In genomic region chr9:106218854-106219253, GRCh38 we compare ENCODE assay signal across 15 cellular contexts.
DNase-seq lines count a peak whose midpoint lies in the region; ATAC-seq and TF ChIP-seq lines count a peak whose summit lies in the region.
"Had no signal": no experiment of that assay in that cellular context is flagged by ENCODE, and none has a peak within 500 bp of the region (broad histone marks: within the 10 kb centered on the region; RNA-seq: fewer than 3 reads in every experiment).

No MANE protein-coding gene starts in this region.

- H3K4me2 ChIP-seq in KMS-11 = peak overlapping the region; percentile 27

- no peak overlapping the region for H2AFZ ChIP-seq in KMS-11 (ENCODE audit: low read depth)
- H2AFZ ChIP-seq: parathyroid adenoma had no signal

- no peak for DNase-seq in dorsolateral prefrontal cortex
- DNase-seq in uterus = no peak
- no peak for DNase-seq in hippocampal formation (lab: John Stamatoyannopoulos, UW)
- DNase-seq: activated CD4-positive, alpha-beta T cell treated with anti-CD3 and anti-CD28 coated beads for 4 hours; activated T-cell treated with anti-CD3 and anti-CD28 coated beads, Interleukin-2, amount 50 U/mL, for 48 hours; Caco-2; cerebellar nuclear complex; NCI-H774; testis had no signal

- no peaks in the 10 kb centered on the region for H3K79me2 ChIP-seq in KMS-11 (ENCODE audit: insufficient read depth, low read depth)
- H3K79me2 ChIP-seq: parathyroid adenoma had no signal

- H3K4me3 ChIP-seq in KMS-11 (IDR thresholded peaks at IDR 0.05; ENCODE audit: insufficient read depth, low read depth, low read length) = no peak overlapping the region
- no peak overlapping the region for H3K4me3 ChIP-seq in dorsolateral prefrontal cortex
- H3K4me3 ChIP-seq in uterus = no peak overlapping the region
- H3K4me3 ChIP-seq: testis had no signal

- intact Hi-C loops in dorsolateral prefrontal cortex (cut with DNase I) (no loop called here), uterus (cut with DNase I; ENCODE audit: low total_unique reads) (no loop called here)

- ATAC-seq in GM18511 (IDR thresholded peaks at IDR 0.05; ENCODE audit: unreplicated experiment) (peak; percentile 81), GM21390 (IDR thresholded peaks at IDR 0.05; ENCODE audit: unreplicated experiment) (peak; percentile 69), HG02981 (IDR thresholded peaks at IDR 0.05; ENCODE audit: unreplicated experiment) (peak; percentile 86), GM21528 (IDR thresholded peaks at IDR 0.05; ENCODE audit: low FRiP score, unreplicated experiment) (no peak)

- H3K36me3 ChIP-seq in KMS-11 (ENCODE audit: insufficient read depth) (no peaks in the 10 kb centered on the region), uterus (no peaks in the 10 kb centered on the region)

- no peaks in the 10 kb centered on the region for H4K20me1 ChIP-seq in KMS-11 (ENCODE audit: insufficient read depth)

- no peak overlapping the region for H3K9ac ChIP-seq in KMS-11
- H3K9ac ChIP-seq: parathyroid adenoma had no signal

- H3K27ac ChIP-seq in KMS-11 (peak overlapping the region; percentile 23; the same call in 1 of the 2 replicates), dorsolateral prefrontal cortex (no peak overlapping the region), uterus (no peak overlapping the region)
- H3K27ac ChIP-seq: parathyroid adenoma, testis had no signal

- H3K4me1 ChIP-seq in KMS-11 (ENCODE audit: low read depth, poor library complexity, severe bottlenecking) (peaks cover 21% of the 10 kb centered on the region), uterus (no peaks in the 10 kb centered on the region)
- H3K4me1 ChIP-seq: Caco-2, parathyroid adenoma, testis had no signal

- no peaks in the 10 kb centered on the region for H3K9me3 ChIP-seq in uterus
- H3K9me3 ChIP-seq: Caco-2, testis had no signal

- TF ChIP-seq CTCF in KMS-11 (conservative IDR thresholded peaks at IDR 0.05; ENCODE audit: low read depth, low read length) (no peak), dorsolateral prefrontal cortex (IDR thresholded peaks at IDR 0.05 in 54 of 56, conservative IDR thresholded peaks at IDR 0.05 in 2 of 56; ENCODE audit: low read depth in 1 of 56, partially characterized antibody in 56 of 56) (no peak), uterus (IDR thresholded peaks at IDR 0.05) (no peak)

- no peaks in the 10 kb centered on the region for H3K27me3 ChIP-seq in KMS-11 (ENCODE audit: insufficient read depth, low read depth)
- peaks cover 0 to 9% (median 0%) of the 10 kb centered on the region in 45 donors for H3K27me3 ChIP-seq in dorsolateral prefrontal cortex
- no peaks in the 10 kb centered on the region for H3K27me3 ChIP-seq in uterus
- H3K27me3 ChIP-seq: testis had no signal

- TF ChIP-seq POLR2A in uterus (IDR thresholded peaks at IDR 0.05) = no peak
